ENCODE assay signal across 1 cellular context in genomic region chr12:106976013-106976658, GRCh38.
TF ChIP-seq lines count a peak whose summit lies in the region.

No MANE protein-coding gene starts in this region.

TF ChIP-seq in H1, 55 proteins besides CTCF, POLR2A, EP300 and RAD21:
- no peak for TF ChIP-seq NANOG (IDR thresholded peaks at IDR 0.05; ENCODE audit: insufficient read depth, low read depth, low read length, poor library complexity, severe bottlenecking)
